In the genomic region with DNA sequence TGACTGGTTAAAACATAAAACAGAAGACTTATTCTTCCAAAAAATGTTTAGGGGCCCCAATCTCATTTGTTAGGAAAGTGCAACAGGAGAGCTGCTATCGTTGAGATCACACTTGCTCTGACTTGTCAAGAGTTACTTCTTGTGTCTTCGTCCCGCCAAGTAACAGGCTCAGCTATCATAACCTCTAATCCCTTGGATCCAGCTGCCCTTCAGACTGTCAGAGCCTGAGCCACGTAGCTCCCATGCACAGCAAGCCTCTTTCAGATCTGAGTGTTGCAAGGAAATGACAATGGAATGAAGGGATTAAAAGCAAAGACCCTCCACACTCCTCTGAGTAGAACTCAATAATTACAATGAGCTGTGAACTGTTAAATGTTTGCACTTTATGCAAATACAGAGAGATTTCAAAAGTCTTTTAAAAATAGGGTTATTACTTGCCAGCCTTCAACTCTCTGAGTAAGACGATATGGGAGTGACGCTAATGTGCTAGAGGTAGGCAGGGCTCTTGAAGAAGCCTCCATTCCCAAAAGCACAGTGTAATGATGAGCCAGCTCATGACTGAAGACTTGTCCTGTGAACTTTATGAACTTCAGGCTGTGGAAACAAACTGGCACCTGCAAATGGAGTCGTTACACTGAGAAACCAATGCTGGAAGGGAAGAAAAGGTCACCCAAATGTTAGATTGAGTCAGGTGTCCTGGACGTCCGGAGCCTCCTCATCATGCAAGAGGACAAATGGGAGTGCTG, we compare ENCODE assay signal across 23 cellular contexts. TPM values are rescaled to one million over a fixed set of nuclear protein-coding genes. Genes with fewer than 3 reads are reported as not detected.
DNase-seq lines count a peak whose midpoint lies in the region; ATAC-seq, FAIRE-seq and TF ChIP-seq lines count a peak whose summit lies in the region.
"Had no signal": no experiment of that assay in that cellular context is flagged by ENCODE, and none has a peak within 500 bp of the region (broad histone marks: within the 10 kb centered on the region; RNA-seq: fewer than 3 reads in every experiment).

No MANE protein-coding gene starts in this region.

- no peak for TF ChIP-seq CTCF in D721Med (IDR thresholded peaks at IDR 0.05; ENCODE audit: insufficient read depth, missing control alignments)
- TF ChIP-seq CTCF in nephron (IDR thresholded peaks at IDR 0.05; ENCODE audit: unreplicated experiment in 3 of 3) = no peak
- TF ChIP-seq CTCF in glutamatergic neuron (IDR thresholded peaks at IDR 0.05; ENCODE audit: partially characterized antibody, unreplicated experiment) = no peak

- H3K36me3 Mint-ChIP-seq in nephron (ENCODE audit: low read depth) (no peaks in the 10 kb centered on the region), glutamatergic neuron (ENCODE audit: unreplicated experiment) (no peaks in the 10 kb centered on the region)
- H3K36me3 Mint-ChIP-seq: activated CD4-positive, alpha-beta memory T cell treated with anti-CD3 and anti-CD28 coated beads for 36 hours; immature natural killer cell had no signal

- H3K27ac Mint-ChIP-seq in nephron (peak overlapping the region; percentile 43 to 81 (median 47)), glutamatergic neuron (ENCODE audit: unreplicated experiment) (no peak overlapping the region)
- H3K27ac Mint-ChIP-seq: activated CD4-positive, alpha-beta memory T cell treated with anti-CD3 and anti-CD28 coated beads for 36 hours; immature natural killer cell; T-helper 2 cell treated with Interferon-gamma antibody and Interleukin-4, amounts not matched to agents 5 μg/mL and 100 μg/mL, for 36 hours had no signal

- peak; percentile 21 for FAIRE-seq in D721Med (lab: Jason Lieb, UNC)
- FAIRE-seq: A204.1, GM12892, GM19239 had no signal

- no peaks in the 10 kb centered on the region for H3K9me3 Mint-ChIP-seq in nephron
- H3K9me3 Mint-ChIP-seq in glutamatergic neuron (ENCODE audit: unreplicated experiment) = peaks cover 2% of the 10 kb centered on the region
- H3K9me3 Mint-ChIP-seq: activated CD4-positive, alpha-beta memory T cell treated with anti-CD3 and anti-CD28 coated beads for 36 hours; immature natural killer cell; T-helper 2 cell treated with Interferon-gamma antibody and Interleukin-4, amounts not matched to agents 5 μg/mL and 100 μg/mL, for 36 hours had no signal

- peaks cover 6% of the 10 kb centered on the region for H3K27me3 Mint-ChIP-seq in nephron (ENCODE audit: low read depth)
- H3K27me3 Mint-ChIP-seq in glutamatergic neuron (ENCODE audit: unreplicated experiment) = no peaks in the 10 kb centered on the region

- ATAC-seq in esophagus mucosa = peak; percentile 81
- ATAC-seq: mucosa of descending colon, SK-N-SH treated with all-trans-retinoic acid at 6 μM for 48 hours had no signal

- H3K4me1 Mint-ChIP-seq in nephron = peaks cover 20% of the 10 kb centered on the region
- H3K4me1 Mint-ChIP-seq in glutamatergic neuron (ENCODE audit: low read depth, unreplicated experiment) = no peaks in the 10 kb centered on the region
- H3K4me1 Mint-ChIP-seq: immature natural killer cell had no signal

- DNase-seq in D721Med (ENCODE audit: insufficient read length, low spot score) = no peak
- DNase-seq in NCI-H82 treated with DMSO at 0.1 percent for 48 hours (lab: John Stamatoyannopoulos, UW; ENCODE audit: unreplicated experiment) = peak; percentile 87
- DNase-seq in glutamatergic neuron = no peak
- DNase-seq in DMS79 treated with DMSO at 0.1 percent for 48 hours (lab: John Stamatoyannopoulos, UW) = no peak
- DNase-seq in hippocampal formation (lab: John Stamatoyannopoulos, UW) = no peak
- no peak for DNase-seq in AG20443 (ENCODE audit: low spot score)
- DNase-seq: activated CD4-positive, alpha-beta memory T cell treated with anti-CD3 and anti-CD28 coated beads for 36 hours; activated CD4-positive, CD25-positive, alpha-beta regulatory T cell; activated gamma-delta T cell treated with Interleukin-2 at 50 U/mL for 16 hours; BE2C; DMS79; immature natural killer cell; mucosa of descending colon; NCI-H1092 treated with DMSO at 0.1 percent for 48 hours; NCI-H2081; upper lobe of left lung had no signal

- peak overlapping the region in 2 of 3 experiments; percentile 6 to 75 for H3K4me3 Mint-ChIP-seq in nephron
- no peak overlapping the region for H3K4me3 Mint-ChIP-seq in glutamatergic neuron (ENCODE audit: unreplicated experiment)
- H3K4me3 Mint-ChIP-seq: activated CD4-positive, alpha-beta memory T cell treated with anti-CD3 and anti-CD28 coated beads for 36 hours; immature natural killer cell; T-helper 2 cell treated with Interferon-gamma antibody and Interleukin-4, amounts not matched to agents 5 μg/mL and 100 μg/mL, for 36 hours had no signal

RNA-seq across cellular contexts. Expression of a gene that starts 28.4 kb away (rescaled TPM):
- total RNA-seq in esophagus mucosa (34.6 TPM), glutamatergic neuron (ENCODE audit: unreplicated experiment) (53.2 TPM)
